Comparison of ENCODE assay signal across 16 cellular contexts in the genomic region with DNA sequence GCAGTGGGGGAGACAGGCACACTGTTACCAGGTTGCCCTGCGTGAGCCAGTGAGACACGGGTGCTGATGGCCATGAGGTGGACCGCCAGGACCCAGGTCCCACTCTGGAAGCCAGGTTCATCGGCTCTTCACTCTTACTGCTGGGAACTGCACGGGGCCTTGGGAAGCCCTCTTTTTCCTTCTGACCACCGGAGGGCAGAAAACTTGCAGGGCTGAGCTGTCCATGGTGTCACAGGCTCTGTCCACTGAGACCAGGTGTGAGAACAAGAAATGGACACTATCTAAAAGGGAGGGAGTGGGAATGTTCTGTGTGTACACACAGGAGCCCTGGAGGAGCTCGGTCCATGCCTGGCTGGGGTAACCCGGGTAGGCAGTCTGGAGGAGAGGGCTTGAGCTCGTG.
A peak's percentile ranks its signal among the peaks of the same experiment; 100 is the strongest.
DNase-seq lines count a peak whose midpoint lies in the region; ATAC-seq and TF ChIP-seq lines count a peak whose summit lies in the region.
"Had no signal": no experiment of that assay in that cellular context is flagged by ENCODE, and none has a peak within 500 bp of the region (broad histone marks: within the 10 kb centered on the region; RNA-seq: fewer than 3 reads in every experiment).

No MANE protein-coding gene starts in this region.

- no peak overlapping the region for H2BK5ac ChIP-seq in IMR-90 (ENCODE audit: low read depth, low read length, poor library complexity, severe bottlenecking)

- no peak overlapping the region for H3K27ac Mint-ChIP-seq in Calu3 (ENCODE audit: unreplicated experiment)
- H3K27ac Mint-ChIP-seq in endothelial cell (ENCODE audit: unreplicated experiment) = no peak overlapping the region
- no peak overlapping the region for H3K27ac Mint-ChIP-seq in neural progenitor cell
- H3K27ac Mint-ChIP-seq: activated T-helper 1 cell treated with anti-CD3 and anti-CD28 coated beads, Interleukin-12 subunit alpha, Interleukin-12 subunit beta, Interleukin-2, Interleukin-4 antibody, amounts not matched to agents 30 ng/mL and 10 ng/mL and 1 ng/mL, durations not matched to agents 14 hours and 24 hours and 36 hours had no signal

- POLR2A ChIA-PET in IMR-90 (lab: Charles Lee; ENCODE audit: unreplicated experiment) = no interaction called here

- no peak overlapping the region for H2BK20ac ChIP-seq in IMR-90 (ENCODE audit: low read depth, low read length)

- no peak overlapping the region for H3K4ac ChIP-seq in IMR-90 (ENCODE audit: low read depth, low read length)

- H3K36me3 ChIP-seq in IMR-90 (ENCODE audit: control insufficient read depth, insufficient read depth, low read length) (no peaks in the 10 kb centered on the region), neural progenitor cell (no peaks in the 10 kb centered on the region), MG63 (no peaks in the 10 kb centered on the region), upper lobe of left lung (no peaks in the 10 kb centered on the region)
- H3K36me3 ChIP-seq: SJSA1 had no signal

- CTCF ChIA-PET in Calu3 (lab: Charles Lee) = interaction anchor here (0.6 to 1.2 kb wide), 2 partner anchors 144 to 246 kb away, joined by 3 to 7 read pairs; no protein-coding TSS in a partner anchor
- CTCF ChIA-PET in IMR-90 (lab: Yijun Ruan, JAX) = no interaction called here

- no peak overlapping the region for H2BK120ac ChIP-seq in IMR-90 (ENCODE audit: low read depth, low read length)

- no peak for TF ChIP-seq EP300 in upper lobe of left lung (IDR thresholded peaks at IDR 0.05)

- no peak overlapping the region for H3K23ac ChIP-seq in IMR-90 (ENCODE audit: low read depth, low read length)

- no peaks in the 10 kb centered on the region for H3F3A ChIP-seq in neural progenitor cell (ENCODE audit: low read depth)

- intact Hi-C loops in Calu3 (cut with micrococcal nuclease; ENCODE audit: unreplicated experiment) (no loop called here), IMR-90 (cut with micrococcal nuclease) (no loop called here)

- peak; percentile 36 for TF ChIP-seq CTCF in Calu3 (IDR thresholded peaks at IDR 0.05; ENCODE audit: unreplicated experiment)
- TF ChIP-seq CTCF in IMR-90 (conservative IDR thresholded peaks at IDR 0.05; ENCODE audit: low read depth, low read length) = 0 out of 2 replicates have a peak, but pooled peaks have one; percentile 19
- TF ChIP-seq CTCF in endothelial cell (IDR thresholded peaks at IDR 0.05; ENCODE audit: unreplicated experiment) = peak; percentile 26
- peak; percentile 61 for TF ChIP-seq CTCF in neural progenitor cell (IDR thresholded peaks at IDR 0.05)
- no peak for TF ChIP-seq CTCF in upper lobe of left lung (IDR thresholded peaks at IDR 0.05)

- H3K27me3 ChIP-seq in IMR-90 (ENCODE audit: control insufficient read depth, insufficient read depth, low read length) = no peaks in the 10 kb centered on the region
- no peaks in the 10 kb centered on the region for H3K27me3 ChIP-seq in neural progenitor cell
- no peaks in the 10 kb centered on the region for H3K27me3 ChIP-seq in MG63
- no peaks in the 10 kb centered on the region for H3K27me3 ChIP-seq in upper lobe of left lung
- H3K27me3 ChIP-seq: SJSA1 had no signal

- no peak overlapping the region for H4K5ac ChIP-seq in IMR-90 (ENCODE audit: low read depth, low read length)

- H3K14ac ChIP-seq in IMR-90 (replicated peaks; ENCODE audit: low read depth, low read length) = no peak overlapping the region

- H3K79me1 ChIP-seq in IMR-90 (ENCODE audit: low read depth in 1 of 2, low read length in 2 of 2) = no peaks in the 10 kb centered on the region

- DNase-seq in Calu3 (peak; percentile 43), IMR-90 (no peak), endothelial cell (ENCODE audit: low spot score) (peak; percentile 56), neural progenitor cell (ENCODE audit: low spot score) (peak; percentile 53), MG63 (no peak), upper lobe of left lung (no peak)
- no peak for DNase-seq in activated CD4-positive, alpha-beta T cell treated with anti-CD3 and anti-CD28 coated beads, Interleukin-2, amount 50 U/mL, for 1 hour
- DNase-seq: activated CD4-positive, CD25-positive, alpha-beta regulatory T cell treated with anti-CD3 and anti-CD28 coated beads, Interleukin-2, amount 50 U/mL, for 72 hours; NCI-H1105 treated with DMSO at 0.1 percent for 48 hours; NCI-H526 treated with DMSO at 0.1 percent for 48 hours; stimulated activated CD4-positive, alpha-beta T cell treated with anti-CD3 and anti-CD28 coated beads, Interleukin-2, amount 100 ng/mL, for 48 hours; stimulated activated naive CD4-positive, alpha-beta T cell had no signal

- no peak overlapping the region for H2AK9ac ChIP-seq in IMR-90 (replicated peaks; ENCODE audit: low read depth, low read length, poor library complexity)

- ATAC-seq in IMR-90 (ENCODE audit: low read depth) = no peak
- no peak for ATAC-seq in upper lobe of left lung (ENCODE audit: low FRiP score in 2 of 2)
- ATAC-seq in HG02840 (IDR thresholded peaks at IDR 0.05; ENCODE audit: low FRiP score, unreplicated experiment) = no peak

- H3K4me3 ChIP-seq in IMR-90 (ENCODE audit: insufficient read depth, low read depth, low read length) = no peak overlapping the region
- H3K4me3 ChIP-seq in neural progenitor cell = no peak overlapping the region
- H3K4me3 ChIP-seq in MG63 = no peak overlapping the region
- no peak overlapping the region for H3K4me3 ChIP-seq in upper lobe of left lung
- H3K4me3 ChIP-seq: SJSA1 had no signal

- H3K18ac ChIP-seq in IMR-90 (ENCODE audit: low read depth, low read length) = no peak overlapping the region

- H3K4me1 Mint-ChIP-seq in Calu3 (ENCODE audit: low read depth, unreplicated experiment) (peaks cover 26% of the 10 kb centered on the region), endothelial cell (ENCODE audit: unreplicated experiment) (no peaks in the 10 kb centered on the region), neural progenitor cell (peaks cover 3% of the 10 kb centered on the region)

- no peak overlapping the region for H4K8ac ChIP-seq in IMR-90 (ENCODE audit: low read depth in 2 of 2, low read length in 2 of 2)

- H3K56ac ChIP-seq in IMR-90 (ENCODE audit: extremely low read depth, insufficient read depth, low read length) = no peak overlapping the region

- H3K4me3 Mint-ChIP-seq in Calu3 (ENCODE audit: low read depth, unreplicated experiment) = no peak overlapping the region
- H3K4me3 Mint-ChIP-seq in endothelial cell (ENCODE audit: unreplicated experiment) = no peak overlapping the region
- H3K4me3 Mint-ChIP-seq in neural progenitor cell = peak overlapping the region; percentile 28
- H3K4me3 Mint-ChIP-seq: activated T-helper 1 cell treated with anti-CD3 and anti-CD28 coated beads, Interleukin-12 subunit alpha, Interleukin-12 subunit beta, Interleukin-2, Interleukin-4 antibody, amounts not matched to agents 30 ng/mL and 10 ng/mL and 1 ng/mL, durations not matched to agents 14 hours and 24 hours and 36 hours had no signal

- in situ Hi-C loops in IMR-90 (cut with MboI; ENCODE audit: low sequenced_read_pairs) = no loop called here

- H3K4me2 ChIP-seq in IMR-90 (ENCODE audit: low read depth, low read length) = no peak overlapping the region
- no peak overlapping the region for H3K4me2 ChIP-seq in neural progenitor cell

- H3K36me3 Mint-ChIP-seq in Calu3 (ENCODE audit: insufficient read depth, unreplicated experiment) (no peaks in the 10 kb centered on the region), endothelial cell (ENCODE audit: low read depth, unreplicated experiment) (peaks cover 10% of the 10 kb centered on the region), neural progenitor cell (no peaks in the 10 kb centered on the region)

- H2AFZ ChIP-seq in IMR-90 (replicated peaks; ENCODE audit: low read length, poor library complexity) = no peak overlapping the region
- H2AFZ ChIP-seq in neural progenitor cell (replicated peaks) = no peak overlapping the region
- H2AFZ ChIP-seq: parathyroid adenoma had no signal

- no peak overlapping the region for H3K9ac ChIP-seq in IMR-90 (ENCODE audit: low read depth, low read length)
- no peak overlapping the region for H3K9ac ChIP-seq in neural progenitor cell
- H3K9ac ChIP-seq: parathyroid adenoma had no signal

- H3K27me3 Mint-ChIP-seq in Calu3 (ENCODE audit: unreplicated experiment) (no peaks in the 10 kb centered on the region), endothelial cell (ENCODE audit: unreplicated experiment) (peaks cover 20% of the 10 kb centered on the region), neural progenitor cell (ENCODE audit: insufficient read depth, low read depth) (peaks cover 8% of the 10 kb centered on the region)

- H3K9me1 ChIP-seq in IMR-90 (ENCODE audit: insufficient read depth, low read length) = no peaks in the 10 kb centered on the region

- H3K79me2 ChIP-seq in neural progenitor cell (ENCODE audit: low read depth) = no peaks in the 10 kb centered on the region
- H3K79me2 ChIP-seq: parathyroid adenoma had no signal

- BruUV-seq in Calu3 (replicated peaks; lab: Mats Ljungman, UMichigan) (no TSS peak), IMR-90 (replicated peaks; lab: Mats Ljungman, UMichigan) (no TSS peak)

- 46% methylated on average over 4 of the region's 9 CpGs; no CpG with 5 or more reads in 1 of the 2 experiments for WGBS in IMR-90 (ENCODE audit: extremely low coverage in 2 of 2, insufficient read length in 1 of 2), 2 experiments
- WGBS in upper lobe of left lung, 2 donors = 51 to 55% methylated on average over 9 of the region's 9 CpGs

- no peak for TF ChIP-seq POLR2A in IMR-90 (IDR thresholded peaks at IDR 0.05; ENCODE audit: low read depth, low read length)
- TF ChIP-seq POLR2A in upper lobe of left lung (IDR thresholded peaks at IDR 0.05) = no peak

- no peaks in the 10 kb centered on the region for H3K4me1 ChIP-seq in IMR-90 (ENCODE audit: control insufficient read depth, insufficient read depth, low read length)
- no peaks in the 10 kb centered on the region for H3K4me1 ChIP-seq in neural progenitor cell
- H3K4me1 ChIP-seq in upper lobe of left lung = no peaks in the 10 kb centered on the region
- H3K4me1 ChIP-seq: parathyroid adenoma, SJSA1 had no signal

- no peak overlapping the region for H4K91ac ChIP-seq in IMR-90 (ENCODE audit: insufficient read depth, low read depth, low read length)

- H2BK15ac ChIP-seq in IMR-90 (ENCODE audit: low read depth, low read length) = no peak overlapping the region

- dilution Hi-C loops in IMR-90 (cut with HindIII; ENCODE audit: low sequenced_read_pairs, unreplicated experiment) = no loop called here

- H3K9me3 Mint-ChIP-seq in Calu3 (ENCODE audit: low read depth, unreplicated experiment) (peaks cover 10% of the 10 kb centered on the region), endothelial cell (ENCODE audit: unreplicated experiment) (peaks cover 7% of the 10 kb centered on the region), neural progenitor cell (peaks cover 8% of the 10 kb centered on the region)

- H3K27ac ChIP-seq in IMR-90 (ENCODE audit: insufficient read depth, low read length) (no peak overlapping the region), neural progenitor cell (no peak overlapping the region), upper lobe of left lung (no peak overlapping the region)
- H3K27ac ChIP-seq: parathyroid adenoma, SJSA1 had no signal

- H4K20me1 ChIP-seq in IMR-90 (ENCODE audit: insufficient read depth, low read length) (no peaks in the 10 kb centered on the region), neural progenitor cell (ENCODE audit: low read depth) (no peaks in the 10 kb centered on the region)

- H2AK5ac ChIP-seq in IMR-90 (ENCODE audit: low read depth, low read length) = no peak overlapping the region

- H3K9me3 ChIP-seq in IMR-90 (ENCODE audit: control insufficient read depth, insufficient read depth, low read length) (peaks cover 3% of the 10 kb centered on the region; the same call in 1 of the 2 replicates), neural progenitor cell (ENCODE audit: low read depth) (no peaks in the 10 kb centered on the region), MG63 (no peaks in the 10 kb centered on the region), upper lobe of left lung (no peaks in the 10 kb centered on the region)
- H3K9me3 ChIP-seq: SJSA1 had no signal

- TF ChIP-seq RAD21 in IMR-90 (IDR thresholded peaks at IDR 0.05; ENCODE audit: low read length) = no peak

Comparison
In these comparisons a context has a peak if more than half of its experiments do, and no peak if none do; other contexts are left out.
1. DNase-seq: peak in Calu3 (single experiment), endothelial cell (single experiment) and neural progenitor cell (single experiment); none in IMR-90 (single experiment), MG63 (single experiment), upper lobe of left lung (0 of 2) and activated CD4-positive, alpha-beta T cell treated with anti-CD3 and anti-CD28 coated beads, Interleukin-2, amount 50 U/mL, for 1 hour (single experiment).
2. CTCF ChIP-seq: peak in Calu3 (single experiment), IMR-90 (single experiment), endothelial cell (single experiment) and neural progenitor cell (single experiment); none in upper lobe of left lung (0 of 6).